Comparison of ENCODE assay signal across 25 cellular contexts in the genomic region with DNA sequence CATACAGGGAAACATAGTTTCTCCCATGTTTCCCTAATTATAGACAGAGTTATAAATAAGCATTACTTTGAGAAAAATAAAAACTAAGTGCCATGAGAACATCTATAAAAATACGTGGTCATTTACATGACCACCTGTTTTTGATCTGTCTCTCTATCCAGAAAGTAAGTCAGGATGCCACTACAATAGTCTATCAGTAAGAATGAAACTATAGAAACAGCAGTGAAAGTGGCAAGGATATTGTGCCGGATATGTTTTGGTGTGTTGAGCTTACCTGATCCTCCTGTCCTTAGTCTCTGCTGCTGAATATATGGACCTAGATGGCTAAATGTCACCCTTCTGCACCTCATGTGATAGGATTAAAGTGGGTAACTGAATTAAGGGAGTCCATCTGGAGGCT.
"Had no signal": no experiment of that assay in that cellular context is flagged by ENCODE, and none has a peak within 500 bp of the region (broad histone marks: within the 10 kb centered on the region; RNA-seq: fewer than 3 reads in every experiment).

No MANE protein-coding gene starts in this region.

- H3K27ac ChIP-seq: neural progenitor cell, ovary, parathyroid adenoma, psoas muscle, right lobe of liver, sigmoid colon, stomach, thoracic aorta, thyroid gland, tibial nerve, upper lobe of left lung, vagina had no signal

- DNase-seq: occipital lobe; ovary; posterior cingulate gyrus; psoas muscle; right cardiac atrium; right lobe of liver; sigmoid colon; small intestine; stimulated activated CD4-positive, alpha-beta T cell treated with anti-CD3 and anti-CD28 coated beads, Interleukin-15, amount 100 ng/mL, for 24 hours; stimulated activated CD4-positive, alpha-beta T cell treated with anti-CD3 and anti-CD28 coated beads, Interleukin-2, amount 100 ng/mL, for 24 hours; stimulated activated CD4-positive, alpha-beta T cell treated with anti-CD3 and anti-CD28 coated beads, Interleukin-2, amount 100 ng/mL, for 48 hours; stimulated activated CD4-positive, alpha-beta T cell treated with anti-CD3 and anti-CD28 coated beads, Interleukin-4, amount 100 ng/mL, for 24 hours; stimulated activated naive B cell treated with anti-CD40 and anti-IgM and Interleukin-4, amounts not matched to agents 10 μg/mL and 1 μg/mL and 100 μg/mL, for 72 hours; stimulated activated naive CD4-positive, alpha-beta T cell treated with Interleukin-2 at 50 U/mL for 16 hours; stomach; thyroid gland; trophoblast cell; upper lobe of left lung had no signal

- FAIRE-seq: small intestine, urothelium cell line had no signal

- H3K79me2 ChIP-seq: parathyroid adenoma had no signal

- H3K36me3 ChIP-seq: neural progenitor cell, ovary, right lobe of liver, sigmoid colon, stomach, thoracic aorta, thyroid gland, tibial nerve, upper lobe of left lung, vagina had no signal

- H3K4me2 ChIP-seq: neural progenitor cell had no signal

- H2AFZ ChIP-seq: neural progenitor cell, parathyroid adenoma had no signal

- ATAC-seq: psoas muscle; right cardiac atrium; right lobe of liver; stimulated activated effector memory CD8-positive, alpha-beta T cell treated with anti-CD3 and anti-CD28 coated beads, Interleukin-12 subunit alpha, Interleukin-12 subunit beta, amount 100 ng/mL, for 72 hours; stimulated activated naive B cell treated with anti-CD40 and anti-IgM and Interleukin-4, amounts not matched to agents 10 μg/mL and 1 μg/mL and 100 μg/mL, for 72 hours had no signal

- H3K4me3 ChIP-seq: neural progenitor cell, ovary, psoas muscle, right lobe of liver, sigmoid colon, stomach, thoracic aorta, thyroid gland, tibial nerve, upper lobe of left lung, vagina had no signal

- H3K27me3 ChIP-seq: neural progenitor cell, ovary, right lobe of liver, sigmoid colon, stomach, thyroid gland, tibial nerve, upper lobe of left lung, vagina had no signal

- H3K9ac ChIP-seq: neural progenitor cell, parathyroid adenoma had no signal

- H3K4me1 ChIP-seq: neural progenitor cell, parathyroid adenoma, psoas muscle, right lobe of liver, sigmoid colon, stomach, tibial nerve, upper lobe of left lung, vagina had no signal

- H3K9me3 ChIP-seq: ovary, psoas muscle, right lobe of liver, sigmoid colon, stomach, thoracic aorta, thyroid gland, tibial nerve, upper lobe of left lung, vagina had no signal
